9 cellular contexts compared by ENCODE assay signal in the genomic region with DNA sequence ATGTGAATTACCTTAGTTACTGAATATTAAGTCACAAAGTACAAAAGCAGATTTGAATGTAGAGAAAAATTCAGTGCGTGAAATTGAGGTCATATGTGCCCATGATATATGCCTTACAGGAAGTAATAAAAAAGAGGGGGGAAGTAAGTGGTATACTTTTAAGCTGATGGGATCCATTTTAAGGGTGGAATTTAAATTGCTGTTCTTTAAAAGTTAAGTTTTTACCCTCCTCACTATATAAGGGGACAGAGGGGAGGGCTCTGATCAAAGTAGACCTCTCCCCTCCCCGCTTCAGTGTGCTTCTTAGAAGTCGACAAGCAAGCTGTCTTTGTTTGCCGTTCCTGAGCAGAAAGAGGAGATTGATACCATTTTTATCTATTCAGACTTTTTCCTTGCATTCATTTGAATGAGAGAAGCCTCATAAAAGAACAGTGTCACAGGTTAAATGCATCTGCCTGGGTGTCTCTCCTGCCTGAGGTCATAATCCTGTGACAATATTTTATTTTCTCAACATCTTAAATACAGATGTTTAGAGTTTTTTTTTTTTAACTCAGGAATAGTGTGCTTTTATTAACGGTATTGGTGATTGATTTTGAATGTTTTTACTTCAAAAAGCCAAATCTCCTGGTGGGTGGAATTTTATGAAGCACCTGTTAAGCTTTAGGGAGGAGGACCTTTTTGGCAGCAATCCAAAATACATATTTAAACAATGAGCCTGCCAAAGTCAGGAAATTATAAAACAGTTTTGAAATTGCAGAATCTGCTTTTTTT.
A peak's percentile ranks its signal among the peaks of the same experiment; 100 is the strongest.
DNase-seq lines count a peak whose midpoint lies in the region; ATAC-seq and TF ChIP-seq lines count a peak whose summit lies in the region.
"Had no signal": no experiment of that assay in that cellular context is flagged by ENCODE, and none has a peak within 500 bp of the region (broad histone marks: within the 10 kb centered on the region; RNA-seq: fewer than 3 reads in every experiment).

No MANE protein-coding gene starts in this region.

- no peak overlapping the region for H3K27ac ChIP-seq in lung (ENCODE audit: low read depth in 1 of 2, low read length in 1 of 2)

- TF ChIP-seq CTCF in NB4 (IDR thresholded peaks at IDR 0.05; ENCODE audit: low read depth, low read length) (no peak), lung (IDR thresholded peaks at IDR 0.05; ENCODE audit: control extremely low read depth, extremely low read depth) (no peak)

- intact Hi-C loops in head of caudate nucleus (cut with DNase I) = no loop called here

- H3K4me1 Mint-ChIP-seq in T-helper 2 cell treated with Interferon-gamma antibody and Interleukin-4, amounts not matched to agents 5 μg/mL and 100 μg/mL, for 36 hours (ENCODE audit: low read depth) = peaks cover 33% of the 10 kb centered on the region

- 21 to 38% methylated on average over 5 of the region's 5 CpGs for WGBS in lung, 2 donors

- no peaks in the 10 kb centered on the region for H3K27me3 Mint-ChIP-seq in T-helper 2 cell treated with Interferon-gamma antibody and Interleukin-4, amounts not matched to agents 5 μg/mL and 100 μg/mL, for 36 hours (ENCODE audit: low read depth)

- no peak for TF ChIP-seq POLR2A in NB4 (IDR thresholded peaks at IDR 0.05; ENCODE audit: extremely low read depth, insufficient read length)

- H3K27me3 ChIP-seq in lung (ENCODE audit: control insufficient read depth, insufficient read depth) = no peaks in the 10 kb centered on the region

- ATAC-seq in lung (ENCODE audit: insufficient read depth, low FRiP score) (peak; percentile 11), HG03565 (IDR thresholded peaks at IDR 0.05; ENCODE audit: unreplicated experiment) (no peak)

- H3K4me1 ChIP-seq in lung (ENCODE audit: control insufficient read depth in 2 of 2, insufficient read depth in 2 of 2, low read length in 2 of 2) = peaks cover 5 to 7% of the 10 kb centered on the region in 2 donors

- peaks cover 0 to 2% of the 10 kb centered on the region in 2 donors for H3K36me3 ChIP-seq in lung (ENCODE audit: control insufficient read depth in 2 of 2, insufficient read depth in 2 of 2, low read length in 2 of 2)

- peak overlapping the region; percentile 45 for H3K27ac Mint-ChIP-seq in T-helper 2 cell treated with Interferon-gamma antibody and Interleukin-4, amounts not matched to agents 5 μg/mL and 100 μg/mL, for 36 hours

- H3K9me3 ChIP-seq in lung (ENCODE audit: control insufficient read depth in 2 of 2, insufficient read depth in 1 of 2, low read length in 1 of 2) = no peaks in the 10 kb centered on the region

- peaks cover 21% of the 10 kb centered on the region for H3K36me3 Mint-ChIP-seq in T-helper 2 cell treated with Interferon-gamma antibody and Interleukin-4, amounts not matched to agents 5 μg/mL and 100 μg/mL, for 36 hours (ENCODE audit: low read depth)

- peak overlapping the region; percentile 55 for H3K4me3 ChIP-seq in NB4 (ENCODE audit: low read depth, low read length)
- no peak overlapping the region for H3K4me3 ChIP-seq in lung

- peaks cover 4% of the 10 kb centered on the region for H3K9me3 Mint-ChIP-seq in T-helper 2 cell treated with Interferon-gamma antibody and Interleukin-4, amounts not matched to agents 5 μg/mL and 100 μg/mL, for 36 hours

- peak overlapping the region; percentile 45 for H3K4me3 Mint-ChIP-seq in T-helper 2 cell treated with Interferon-gamma antibody and Interleukin-4, amounts not matched to agents 5 μg/mL and 100 μg/mL, for 36 hours

- peak; percentile 23 for DNase-seq in ELR (ENCODE audit: low read depth)
- DNase-seq in NB4 (ENCODE audit: low read depth) = peak; percentile 62
- no peak for DNase-seq in T-helper 2 cell treated with Interferon-gamma antibody and Interleukin-4, amounts not matched to agents 5 μg/mL and 100 μg/mL, for 36 hours (ENCODE audit: low spot score)
- DNase-seq in lung (ENCODE audit: low spot score) = no peak
- no peak for DNase-seq in pons (ENCODE audit: low spot score)
- no peak for DNase-seq in head of caudate nucleus
- no peak for DNase-seq in HuH-7.5 (ENCODE audit: low spot score)
- DNase-seq: activated effector memory CD4-positive, alpha-beta T cell treated with Interleukin-2 at 50 U/mL for 16 hours had no signal

Comparison
In these comparisons a context has a peak if more than half of its experiments do, and no peak if none do; other contexts are left out.
1. DNase-seq: peak in ELR (single experiment) and NB4 (single experiment); none in T-helper 2 cell treated with Interferon-gamma antibody and Interleukin-4, amounts not matched to agents 5 μg/mL and 100 μg/mL, for 36 hours (single experiment), lung (single experiment), pons (single experiment), head of caudate nucleus (0 of 42) and HuH-7.5 (single experiment).